ENCODE assay signal across 8 cellular contexts in the genomic region with DNA sequence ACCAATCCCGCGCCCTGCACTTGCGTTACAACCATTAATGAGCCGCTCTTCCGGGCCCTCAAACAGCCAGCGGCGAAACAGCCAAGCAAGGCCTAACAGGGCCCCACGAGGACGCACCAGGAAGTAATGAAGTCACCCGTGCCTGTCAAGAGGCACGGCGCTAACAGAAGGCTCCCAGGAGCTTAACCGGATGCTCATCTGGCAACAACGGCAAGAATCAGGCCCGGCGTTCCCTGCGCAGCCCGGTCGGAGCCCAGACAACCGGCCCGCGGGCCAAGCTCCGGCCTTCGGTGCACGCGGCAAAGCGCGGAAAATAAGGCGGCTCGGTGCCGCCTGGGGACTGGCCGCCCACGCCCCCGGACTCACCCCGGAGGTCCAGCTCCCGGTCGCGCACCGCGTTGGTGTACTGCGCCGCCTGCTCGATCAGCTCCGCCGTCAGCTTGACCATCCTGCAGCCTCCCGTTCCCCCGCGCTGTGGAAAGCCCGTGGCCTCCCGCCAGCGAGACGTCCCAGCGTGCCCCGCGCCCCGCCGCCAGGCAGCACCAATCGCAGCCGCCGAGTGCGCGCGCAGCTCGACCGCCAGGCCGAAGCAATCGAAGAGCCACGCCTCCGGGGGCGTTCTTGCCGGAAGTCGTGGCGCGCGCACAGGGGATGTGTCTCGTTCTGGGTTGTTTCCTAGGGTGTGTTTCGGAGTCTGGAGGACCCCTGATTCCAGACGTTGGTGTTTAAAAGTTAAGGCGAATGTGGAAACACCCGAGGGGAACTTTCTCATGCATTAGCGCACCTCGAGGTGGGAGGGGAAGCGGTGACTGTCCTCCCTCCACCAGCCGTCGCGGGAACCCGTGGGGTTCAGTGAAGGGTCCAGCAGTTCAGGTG. TPM values are rescaled to one million over a fixed set of nuclear protein-coding genes. Genes with fewer than 3 reads are reported as not detected.
DNase-seq lines count a peak whose midpoint lies in the region; ATAC-seq and TF ChIP-seq lines count a peak whose summit lies in the region.

A gene (minus strand): TSS at position 518 of the 876 bp plus-strand sequence. CDS start 70 bp downstream, at position 448.

- H3K9me2 ChIP-seq in OCI-LY7 (ENCODE audit: insufficient read depth, low read length): no peaks in the 10 kb centered on the region

- peak; percentile 81 for TF ChIP-seq POLR2A in IMR-90 (IDR thresholded peaks at IDR 0.05; ENCODE audit: low read depth, low read length)

- peak within 1 kb of the TSS; percentile 83 for H2AK5ac ChIP-seq in IMR-90 (ENCODE audit: low read depth, low read length)

- peak within 1 kb of the TSS; percentile 75 for H2BK5ac ChIP-seq in IMR-90 (ENCODE audit: low read depth, low read length, poor library complexity, severe bottlenecking)

- H3K36me3 ChIP-seq in IMR-90 (ENCODE audit: control insufficient read depth, insufficient read depth, low read length): peaks cover 1% of the 10 kb centered on the region; the same call in 1 of the 2 replicates
- H3K36me3 ChIP-seq in OCI-LY7 (ENCODE audit: insufficient read depth, low read length): peaks cover 46% of the 10 kb centered on the region

- peak within 1 kb of the TSS; percentile 93 for H3K56ac ChIP-seq in IMR-90 (ENCODE audit: extremely low read depth, insufficient read depth, low read length)

- TF ChIP-seq CTCF in IMR-90 (conservative IDR thresholded peaks at IDR 0.05; ENCODE audit: low read depth, low read length) (no peak), OCI-LY7 (conservative IDR thresholded peaks at IDR 0.05; ENCODE audit: low read length) (no peak)

- no peaks in the 10 kb centered on the region for H3K27me3 ChIP-seq in IMR-90 (ENCODE audit: control insufficient read depth, insufficient read depth, low read length)
- H3K27me3 ChIP-seq in mononuclear cell (ENCODE audit: insufficient read depth, low read length): no peaks in the 10 kb centered on the region

- ATAC-seq in GM21528 (IDR thresholded peaks at IDR 0.05; ENCODE audit: low FRiP score, unreplicated experiment) (peak; percentile 83), IMR-90 (ENCODE audit: low read depth) (peak; percentile 87)

- peak within 1 kb of the TSS; percentile 66 for H4K5ac ChIP-seq in IMR-90 (ENCODE audit: low read depth, low read length)

- no peaks in the 10 kb centered on the region for H3K9me3 ChIP-seq in IMR-90 (ENCODE audit: control insufficient read depth, insufficient read depth, low read length)
- H3K9me3 ChIP-seq in OCI-LY7 (ENCODE audit: low read length): peaks cover 6% of the 10 kb centered on the region
- H3K9me3 ChIP-seq in mononuclear cell (ENCODE audit: low read depth, low read length): no peaks in the 10 kb centered on the region

- H4K8ac ChIP-seq in IMR-90 (ENCODE audit: low read depth in 2 of 2, low read length in 2 of 2): peak within 1 kb of the TSS; percentile 73 to 98

- H2BK120ac ChIP-seq in IMR-90 (ENCODE audit: low read depth, low read length): peak within 1 kb of the TSS; percentile 71; the same call in 1 of the 2 replicates

- peak within 1 kb of the TSS; percentile 73 for H2AK9ac ChIP-seq in IMR-90 (replicated peaks; ENCODE audit: low read depth, low read length, poor library complexity)

- H3K79me2 ChIP-seq in OCI-LY7 (ENCODE audit: insufficient read depth, low read depth, low read length): peaks cover 49% of the 10 kb centered on the region

- TF ChIP-seq RAD21 in IMR-90 (IDR thresholded peaks at IDR 0.05; ENCODE audit: low read length): no peak

- peak within 1 kb of the TSS; percentile 67 for H4K91ac ChIP-seq in IMR-90 (ENCODE audit: insufficient read depth, low read depth, low read length)

- peak within 1 kb of the TSS; percentile 34; the same call in 1 of the 2 replicates for H3K18ac ChIP-seq in IMR-90 (ENCODE audit: low read depth, low read length)

- peak within 1 kb of the TSS; percentile 94 for H3K23ac ChIP-seq in IMR-90 (ENCODE audit: low read depth, low read length)

- 0% methylated on average over 33 of the region's 87 CpGs; no CpG with 5 or more reads in 1 of the 2 experiments for WGBS in IMR-90 (ENCODE audit: extremely low coverage in 2 of 2, insufficient read length in 1 of 2), 2 experiments

- H3K27ac ChIP-seq in IMR-90 (ENCODE audit: insufficient read depth, low read length) (peak within 1 kb of the TSS; percentile 89), OCI-LY7 (ENCODE audit: low read depth, low read length, poor library complexity, severe bottlenecking) (peak within 1 kb of the TSS; percentile 84)

- H3K79me1 ChIP-seq in IMR-90 (ENCODE audit: low read depth in 1 of 2, low read length in 2 of 2): peaks cover 5 to 30% of the 10 kb centered on the region in 2 experiments; a peak in 2 of 4 replicates

- in situ Hi-C loops in IMR-90 (cut with MboI; ENCODE audit: low sequenced_read_pairs): loop anchor here (5.0 kb wide), 1 partner anchor 347 kb away; no protein-coding TSS in a partner anchor

- POLR2A ChIA-PET in IMR-90 (lab: Charles Lee; ENCODE audit: unreplicated experiment) (interaction anchor here (1.0 kb wide), 1 partner anchor 25 kb away, joined by 3 read pairs; no protein-coding TSS in a partner anchor), OCI-LY7 (lab: Charles Lee) (interaction anchor here (0.6 to 2.7 kb wide), 11 partner anchors 9 to 533 kb away, joined by 3 to 12 read pairs (median 4); no protein-coding TSS in a partner anchor)

- peak; percentile 97 for DNase-seq in DMS 273 (lab: John Stamatoyannopoulos, UW; ENCODE audit: unreplicated experiment)
- peak; percentile 94 for DNase-seq in IMR-90
- peak; percentile 96 for DNase-seq in OCI-LY7 (ENCODE audit: low spot score)
- peak; percentile 98 for DNase-seq in activated T-cell treated with anti-CD3 and anti-CD28 coated beads for 1 hour (ENCODE audit: low read depth)
- peak; percentile 85 for DNase-seq in epidermal melanocyte (ENCODE audit: insufficient read length, low spot score)
- peak; percentile 96 to 99 for DNase-seq in stimulated activated CD8-positive, alpha-beta memory T cell treated with anti-CD3 and anti-CD28 coated beads, Interleukin-2, amount 100 ng/mL, for 48 hours (ENCODE audit: low read depth in 2 of 2)

- H4K20me1 ChIP-seq in IMR-90 (ENCODE audit: insufficient read depth, low read length): peaks cover 30% of the 10 kb centered on the region
- H4K20me1 ChIP-seq in OCI-LY7 (ENCODE audit: insufficient read depth, low read length): peaks cover 29% of the 10 kb centered on the region

- H3K4me2 ChIP-seq in IMR-90 (ENCODE audit: low read depth, low read length) (peak within 1 kb of the TSS; percentile 99), OCI-LY7 (ENCODE audit: low read length) (peak within 1 kb of the TSS; percentile 87)

- H3K4me1 ChIP-seq in IMR-90 (ENCODE audit: control insufficient read depth, insufficient read depth, low read length) (peaks cover 6% of the 10 kb centered on the region), OCI-LY7 (ENCODE audit: insufficient read depth, low read length, poor library complexity, severe bottlenecking) (peaks cover 27% of the 10 kb centered on the region), mononuclear cell (ENCODE audit: insufficient read depth, low read length) (peaks cover 30% of the 10 kb centered on the region)

- BruUV-seq in IMR-90 (replicated peaks; lab: Mats Ljungman, UMichigan) (no TSS peak), OCI-LY7 (replicated peaks; lab: Mats Ljungman, UMichigan) (no TSS peak)

- CTCF ChIA-PET in IMR-90 (lab: Yijun Ruan, JAX) (interaction anchor here (1.0 to 2.2 kb wide), 2 partner anchors 345 to 346 kb away, joined by 3 to 5 read pairs; no protein-coding TSS in a partner anchor), OCI-LY7 (lab: Charles Lee; ENCODE audit: unreplicated experiment) (no interaction called here)

- intact Hi-C loops in IMR-90 (cut with micrococcal nuclease) (no loop called here), OCI-LY7 (cut with micrococcal nuclease; ENCODE audit: unreplicated experiment) (loop anchor here (1.0 to 5.0 kb wide), 3 partner anchors 357 to 693 kb away; a partner anchor contains a TSS)

- H2BK15ac ChIP-seq in IMR-90 (ENCODE audit: low read depth, low read length): no peak within 1 kb of the TSS

- dilution Hi-C loops in IMR-90 (cut with HindIII; ENCODE audit: low sequenced_read_pairs, unreplicated experiment): no loop called here

- no peak within 1 kb of the TSS for H2BK20ac ChIP-seq in IMR-90 (ENCODE audit: low read depth, low read length)

- H3K9ac ChIP-seq in IMR-90 (ENCODE audit: low read depth, low read length): peak within 1 kb of the TSS; percentile 90

- H3K4me3 ChIP-seq in IMR-90 (ENCODE audit: insufficient read depth, low read depth, low read length) (peak within 1 kb of the TSS; percentile 71), OCI-LY7 (ENCODE audit: low read depth, low read length, poor library complexity, severe bottlenecking) (peak within 1 kb of the TSS; percentile 90), mononuclear cell (ENCODE audit: low read length) (peak within 1 kb of the TSS; percentile 96)

- peak within 1 kb of the TSS; percentile 96 for H3K14ac ChIP-seq in IMR-90 (replicated peaks; ENCODE audit: low read depth, low read length)

- peak within 1 kb of the TSS; percentile 91 for H3K4ac ChIP-seq in IMR-90 (ENCODE audit: low read depth, low read length)

- H2AFZ ChIP-seq in IMR-90 (replicated peaks; ENCODE audit: low read length, poor library complexity) (peak within 1 kb of the TSS; percentile 96), OCI-LY7 (ENCODE audit: low read length) (peak within 1 kb of the TSS; percentile 70)

- H3K9me1 ChIP-seq in IMR-90 (ENCODE audit: insufficient read depth, low read length): no peaks in the 10 kb centered on the region

TF ChIP-seq in IMR-90, 13 proteins besides CTCF, POLR2A, EP300 and RAD21 (continues in another document):
- TF ChIP-seq MAFK (IDR thresholded peaks at IDR 0.05; ENCODE audit: low read depth, low read length): peak; percentile 7; the same call in 1 of the 2 replicates
- TF ChIP-seq CHD1 (IDR thresholded peaks at IDR 0.05; ENCODE audit: low read depth, low read length): no peak
- TF ChIP-seq, protein P1, sequence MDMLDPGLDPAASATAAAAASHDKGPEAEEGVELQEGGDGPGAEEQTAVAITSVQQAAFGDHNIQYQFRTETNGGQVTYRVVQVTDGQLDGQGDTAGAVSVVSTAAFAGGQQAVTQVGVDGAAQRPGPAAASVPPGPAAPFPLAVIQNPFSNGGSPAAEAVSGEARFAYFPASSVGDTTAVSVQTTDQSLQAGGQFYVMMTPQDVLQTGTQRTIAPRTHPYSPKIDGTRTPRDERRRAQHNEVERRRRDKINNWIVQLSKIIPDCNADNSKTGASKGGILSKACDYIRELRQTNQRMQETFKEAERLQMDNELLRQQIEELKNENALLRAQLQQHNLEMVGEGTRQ (IDR thresholded peaks at IDR 0.05; ENCODE audit: low read depth, low read length): 0 out of 2 replicates have a peak, but pooled peaks have one; percentile 1
- TF ChIP-seq FOS (IDR thresholded peaks at IDR 0.05; ENCODE audit: low read depth, low read length): no peak
- TF ChIP-seq RCOR1 (IDR thresholded peaks at IDR 0.05; ENCODE audit: insufficient replicate concordance, low read length): no peak
- TF ChIP-seq SMC3 (IDR thresholded peaks at IDR 0.05; ENCODE audit: low read depth, low read length): no peak

RNA-seq across cellular contexts. Expression of the gene that starts here (rescaled TPM):
- total RNA-seq in IMR-90 (2012; rRNA removed) (37.1 and 47.5 TPM in 2 replicates), OCI-LY7 (2022) (176 and 180 TPM in 2 replicates), mononuclear cell (76.1 TPM)
- polyA plus RNA-seq in IMR-90 (2012; rRNA removed): 75.8 and 79.9 TPM in 2 replicates
- polyA plus RNA-seq in IMR-90 (2012; cell fraction: cytosol; rRNA removed): 32.8 and 36.8 TPM in 2 replicates
- polyA plus RNA-seq in IMR-90 (2012; cell fraction: nucleus; rRNA removed; ENCODE audit: low replicate concordance): 24.2 and 105 TPM in 2 replicates
- total RNA-seq in OCI-LY7 (2014; rRNA removed; shearing (Covaris generic)): 54.3 and 70.9 TPM in 2 replicates

Comparison
In these comparisons a context has a peak if more than half of its experiments do, and no peak if none do; other contexts are left out.
1. Peak in every context shown above with its lines: DNase-seq, ATAC-seq, H3K4me3 ChIP-seq and H3K27ac ChIP-seq.